21 cellular contexts compared by ENCODE assay signal in the genomic region with DNA sequence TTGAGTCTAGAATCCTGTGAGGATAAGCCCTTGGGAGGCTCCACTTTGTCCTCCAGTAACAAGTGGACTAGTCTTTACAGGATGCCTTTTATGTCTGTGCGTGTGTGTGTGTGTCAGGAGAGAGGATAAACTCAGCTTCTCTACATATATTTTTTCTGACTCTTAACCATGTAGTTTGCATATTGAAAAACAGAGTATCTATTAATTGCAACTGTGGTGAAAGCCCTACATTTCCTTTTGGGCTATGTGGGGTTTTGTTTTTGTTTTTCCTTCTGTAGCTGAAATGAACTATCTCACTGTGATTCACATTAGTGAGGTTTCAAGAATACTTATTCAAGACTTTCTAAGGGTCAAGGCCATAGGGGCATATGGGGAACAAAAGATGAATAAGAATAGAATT. TPM values are rescaled to one million over a fixed set of nuclear protein-coding genes. Genes with fewer than 3 reads are reported as not detected.
DNase-seq lines count a peak whose midpoint lies in the region; ATAC-seq and TF ChIP-seq lines count a peak whose summit lies in the region.
"Had no signal": no experiment of that assay in that cellular context is flagged by ENCODE, and none has a peak within 500 bp of the region (broad histone marks: within the 10 kb centered on the region; RNA-seq: fewer than 3 reads in every experiment).

No MANE protein-coding gene starts in this region.

- H3K27me3 Mint-ChIP-seq in GM23338 (ENCODE audit: insufficient read depth, low read depth, poor library complexity) = peaks cover 5% of the 10 kb centered on the region
- peaks cover 4% of the 10 kb centered on the region for H3K27me3 Mint-ChIP-seq in CD8-positive, alpha-beta T cell (ENCODE audit: low read depth)
- H3K27me3 Mint-ChIP-seq in stimulated activated memory B cell treated with anti-CD40 and anti-IgM and Interleukin-4, amounts not matched to agents 10 μg/mL and 1 μg/mL and 100 μg/mL, for 72 hours = no peaks in the 10 kb centered on the region

- H3K4me3 ChIP-seq in GM12865 (ENCODE audit: low read depth, low read length) = peak overlapping the region; percentile 26; the same call in 1 of the 2 replicates
- H3K4me3 ChIP-seq in GM23338 = no peak overlapping the region
- H3K4me3 ChIP-seq in CD8-positive, alpha-beta T cell (ENCODE audit: low read depth, low read length) = no peak overlapping the region
- no peak overlapping the region for H3K4me3 ChIP-seq in mucosa of descending colon
- H3K4me3 ChIP-seq: vagina had no signal

- no peak for TF ChIP-seq CTCF in GM12865 (IDR thresholded peaks at IDR 0.05; ENCODE audit: insufficient read depth, low read depth, low read length, missing control alignments)
- no peak for TF ChIP-seq CTCF in GM23338 (conservative IDR thresholded peaks at IDR 0.05; ENCODE audit: low read depth in 2 of 2)
- no peak for TF ChIP-seq CTCF in CD8-positive, alpha-beta T cell (IDR thresholded peaks at IDR 0.05)
- no peak for TF ChIP-seq CTCF in mucosa of descending colon (IDR thresholded peaks at IDR 0.05)

- ATAC-seq in GM19351 (IDR thresholded peaks at IDR 0.05; ENCODE audit: unreplicated experiment) (peak; percentile 80), GM23338 (no peak), HG03159 (IDR thresholded peaks at IDR 0.05; ENCODE audit: unreplicated experiment) (peak; percentile 67), mucosa of descending colon (no peak)
- ATAC-seq in CD8-positive, alpha-beta T cell = no peak
- no peak for ATAC-seq in stimulated activated memory B cell treated with anti-CD40 and anti-IgM and Interleukin-4, amounts not matched to agents 10 μg/mL and 1 μg/mL and 100 μg/mL, for 72 hours
- ATAC-seq: foreskin keratinocyte, HCT116 had no signal

- H3K4me1 ChIP-seq in GM23338 (ENCODE audit: insufficient read depth) (peaks cover 27% of the 10 kb centered on the region), mucosa of descending colon (ENCODE audit: low read depth) (no peaks in the 10 kb centered on the region)
- H3K4me1 ChIP-seq in CD8-positive, alpha-beta T cell (ENCODE audit: insufficient read depth, low read length) = no peaks in the 10 kb centered on the region
- H3K4me1 ChIP-seq: parathyroid adenoma, vagina had no signal

- peaks cover 16% of the 10 kb centered on the region for H3K9me3 Mint-ChIP-seq in GM23338
- H3K9me3 Mint-ChIP-seq in CD8-positive, alpha-beta T cell = no peaks in the 10 kb centered on the region
- no peaks in the 10 kb centered on the region for H3K9me3 Mint-ChIP-seq in stimulated activated memory B cell treated with anti-CD40 and anti-IgM and Interleukin-4, amounts not matched to agents 10 μg/mL and 1 μg/mL and 100 μg/mL, for 72 hours
- H3K9me3 Mint-ChIP-seq: T-helper 2 cell treated with Interferon-gamma antibody and Interleukin-4, amounts not matched to agents 5 μg/mL and 100 μg/mL, for 36 hours had no signal

- H3K79me2 ChIP-seq in GM23338 (replicated peaks; ENCODE audit: insufficient read depth) = no peaks in the 10 kb centered on the region
- H3K79me2 ChIP-seq: parathyroid adenoma had no signal

- no peaks in the 10 kb centered on the region; the same call in 1 of the 2 replicates for H3K36me3 ChIP-seq in GM23338 (ENCODE audit: insufficient read depth)
- H3K36me3 ChIP-seq in CD8-positive, alpha-beta T cell (ENCODE audit: insufficient read depth, low read length) = no peaks in the 10 kb centered on the region
- H3K36me3 ChIP-seq in mucosa of descending colon (ENCODE audit: low read depth) = no peaks in the 10 kb centered on the region
- H3K36me3 ChIP-seq: vagina had no signal

- H3K36me3 Mint-ChIP-seq in GM23338 (ENCODE audit: low read depth) = peaks cover 16% of the 10 kb centered on the region
- no peaks in the 10 kb centered on the region for H3K36me3 Mint-ChIP-seq in CD8-positive, alpha-beta T cell
- H3K36me3 Mint-ChIP-seq in stimulated activated memory B cell treated with anti-CD40 and anti-IgM and Interleukin-4, amounts not matched to agents 10 μg/mL and 1 μg/mL and 100 μg/mL, for 72 hours = no peaks in the 10 kb centered on the region
- H3K36me3 Mint-ChIP-seq: brain had no signal

- H3K9me2 ChIP-seq in GM23338 (ENCODE audit: insufficient read depth) = peaks cover 13% of the 10 kb centered on the region

- no peaks in the 10 kb centered on the region for H3K9me3 ChIP-seq in CD8-positive, alpha-beta T cell (ENCODE audit: low read length)
- no peaks in the 10 kb centered on the region for H3K9me3 ChIP-seq in mucosa of descending colon
- H3K9me3 ChIP-seq: vagina had no signal

- CTCF ChIA-PET in CD8-positive, alpha-beta T cell (lab: Charles Lee) = no interaction called here

- no peaks in the 10 kb centered on the region for H3F3A ChIP-seq in GM23338 (replicated peaks; ENCODE audit: low read depth)

- H2AFZ ChIP-seq in GM23338 = no peak overlapping the region
- H2AFZ ChIP-seq: parathyroid adenoma had no signal

- H3K4me2 ChIP-seq in GM23338 = peak overlapping the region; percentile 41

- no peak overlapping the region for H3K27ac Mint-ChIP-seq in GM23338
- no peak overlapping the region for H3K27ac Mint-ChIP-seq in CD8-positive, alpha-beta T cell
- H3K27ac Mint-ChIP-seq in stimulated activated memory B cell treated with anti-CD40 and anti-IgM and Interleukin-4, amounts not matched to agents 10 μg/mL and 1 μg/mL and 100 μg/mL, for 72 hours = no peak overlapping the region
- H3K27ac Mint-ChIP-seq: brain; T-helper 2 cell treated with Interferon-gamma antibody and Interleukin-4, amounts not matched to agents 5 μg/mL and 100 μg/mL, for 36 hours had no signal

- intact Hi-C loops in CD8-positive, alpha-beta T cell (cut with DNase I, micrococcal nuclease) = no loop called here
- intact Hi-C loops in mucosa of descending colon (cut with DNase I, micrococcal nuclease) = no loop called here

- peaks cover 35% of the 10 kb centered on the region for H3K4me1 Mint-ChIP-seq in GM23338
- no peaks in the 10 kb centered on the region for H3K4me1 Mint-ChIP-seq in CD8-positive, alpha-beta T cell (ENCODE audit: low read depth)
- H3K4me1 Mint-ChIP-seq in stimulated activated memory B cell treated with anti-CD40 and anti-IgM and Interleukin-4, amounts not matched to agents 10 μg/mL and 1 μg/mL and 100 μg/mL, for 72 hours = no peaks in the 10 kb centered on the region

- H3K27me3 ChIP-seq in GM23338 (ENCODE audit: insufficient read depth) = no peaks in the 10 kb centered on the region
- H3K27me3 ChIP-seq in CD8-positive, alpha-beta T cell (ENCODE audit: insufficient read depth, low read length) = no peaks in the 10 kb centered on the region
- H3K27me3 ChIP-seq: foreskin keratinocyte, vagina had no signal

- H3K27ac ChIP-seq in GM23338 (ENCODE audit: low read depth) = 0 out of 2 replicates have a peak overlapping the region, but pooled peaks have one; percentile 29
- no peak overlapping the region for H3K27ac ChIP-seq in CD8-positive, alpha-beta T cell (ENCODE audit: low read depth, low read length)
- H3K27ac ChIP-seq: foreskin keratinocyte, parathyroid adenoma, vagina had no signal

- DNase-seq in GM12865 (ENCODE audit: low read depth) (peak; percentile 77), GM23338 (ENCODE audit: low spot score) (no peak), GM19240 (ENCODE audit: insufficient read length, low spot score) (no peak), mucosa of descending colon (no peak)
- DNase-seq in CD8-positive, alpha-beta T cell = no peak
- DNase-seq: activated CD4-positive, alpha-beta T cell treated with anti-CD3 and anti-CD28 coated beads, Interleukin-2, amount 50 U/mL, for 1 hour; activated gamma-delta T cell; Calu3; foreskin keratinocyte; midbrain; NCI-H1436; NCI-H524 treated with DMSO at 0.1 percent for 48 hours; RPMI8226 had no signal

- H3K4me3 Mint-ChIP-seq in GM23338 = no peak overlapping the region
- H3K4me3 Mint-ChIP-seq in CD8-positive, alpha-beta T cell = no peak overlapping the region
- H3K4me3 Mint-ChIP-seq in stimulated activated memory B cell treated with anti-CD40 and anti-IgM and Interleukin-4, amounts not matched to agents 10 μg/mL and 1 μg/mL and 100 μg/mL, for 72 hours = no peak overlapping the region
- H3K4me3 Mint-ChIP-seq: brain; T-helper 2 cell treated with Interferon-gamma antibody and Interleukin-4, amounts not matched to agents 5 μg/mL and 100 μg/mL, for 36 hours had no signal

- POLR2A ChIA-PET in CD8-positive, alpha-beta T cell (lab: Charles Lee) = no interaction called here

- H4K20me1 ChIP-seq in GM23338 (replicated peaks; ENCODE audit: insufficient read depth) = no peaks in the 10 kb centered on the region

TF ChIP-seq in GM23338, 12 proteins besides CTCF, POLR2A, EP300 and RAD21 (continues in another document):
- TF ChIP-seq JUNB (IDR thresholded peaks at IDR 0.05; ENCODE audit: unreplicated experiment) = no peak

RNA-seq across cellular contexts. Expression of a gene that starts 17.7 kb away (rescaled TPM):
- 26.7 and 33.0 TPM in 2 replicates for total RNA-seq in GM23338 (2014; rRNA removed; shearing (Covaris generic))
- 20.6 and 22.1 TPM in 2 replicates for polyA plus RNA-seq in GM23338 (2016; fragmentation: Nextera tagmentation; extraction: Ambion mirVana)
- total RNA-seq in CD8-positive, alpha-beta T cell = under 1 TPM; 0.35 to 0.42 TPM
- 10 to 100 TPM; 10.2 to 11.7 (median 10.4) TPM for total RNA-seq in mucosa of descending colon

Comparison
In these comparisons a context has a peak if more than half of its experiments do, and no peak if none do; other contexts are left out.
1. ATAC-seq: peak in GM19351 (single experiment) and HG03159 (single experiment); none in GM23338 (single experiment), CD8-positive, alpha-beta T cell (single experiment), stimulated activated memory B cell treated with anti-CD40 and anti-IgM and Interleukin-4, amounts not matched to agents 10 μg/mL and 1 μg/mL and 100 μg/mL, for 72 hours (single experiment) and mucosa of descending colon (single experiment).
2. RNA of a gene that starts 17.7 kb away (total RNA-seq): 26.7 to 33.0 TPM in GM23338 and 10.2 to 11.7 TPM in mucosa of descending colon; 0.35 to 0.42 TPM in CD8-positive, alpha-beta T cell; every median in the first group is over 4 times any median in the second.